ENCODE assay signal across 29 cellular contexts in the genomic region with DNA sequence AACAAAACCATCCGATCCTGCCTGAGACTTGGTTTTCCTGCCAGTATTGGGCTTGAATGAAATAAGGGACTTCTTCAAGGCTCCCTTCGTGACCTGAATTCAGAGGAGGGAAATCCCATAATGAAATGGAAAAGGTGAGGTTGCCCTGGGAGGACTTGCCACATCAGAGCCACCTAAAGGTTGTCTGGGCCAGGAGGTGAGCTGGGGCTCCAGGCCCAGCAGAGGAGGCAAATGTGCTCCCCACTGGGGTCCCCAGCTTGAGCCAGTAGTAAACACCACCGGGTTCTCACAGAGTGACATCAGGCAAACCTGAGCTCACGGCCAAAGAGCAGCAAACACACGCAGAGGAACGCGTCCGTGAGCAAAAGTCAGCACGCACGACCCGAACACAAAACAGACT.
"Had no signal": no experiment of that assay in that cellular context is flagged by ENCODE, and none has a peak within 500 bp of the region (broad histone marks: within the 10 kb centered on the region; RNA-seq: fewer than 3 reads in every experiment).

No MANE protein-coding gene starts in this region.

- H3K4me1 ChIP-seq: colonic mucosa, esophagus muscularis mucosa, esophagus squamous epithelium, foreskin keratinocyte, gastrocnemius medialis, gastroesophageal sphincter, heart left ventricle, heart right ventricle had no signal

- H3K27me3 ChIP-seq: colonic mucosa, dorsolateral prefrontal cortex, esophagus muscularis mucosa, gastrocnemius medialis, gastroesophageal sphincter, heart left ventricle had no signal

- DNase-seq: colonic mucosa; cortex of kidney; dermis blood vessel endothelial cell; dorsolateral prefrontal cortex; effector CD4-positive, alpha-beta T cell; effector CD8-positive, alpha-beta T cell; effector memory CD4-positive, alpha-beta T cell; effector memory CD8-positive, alpha-beta T cell; endodermal cell; erythroblast; esophagus squamous epithelium; foreskin fibroblast; foreskin keratinocyte; foreskin melanocyte; gastrocnemius medialis; glutamatergic neuron; head of caudate nucleus; heart left ventricle; heart right ventricle had no signal

- H3K4me3 Mint-ChIP-seq: dendritic cell treated with granulocyte-macrophage colony-stimulating factor and Interleukin-4, amounts not matched to agents 40 ng/mL and 50 ng/mL, for 4 days; effector memory CD8-positive, alpha-beta T cell; endodermal cell had no signal

- H3K27ac Mint-ChIP-seq: dendritic cell treated with granulocyte-macrophage colony-stimulating factor and Interleukin-4, amounts not matched to agents 40 ng/mL and 50 ng/mL, for 4 days; effector memory CD8-positive, alpha-beta T cell; endodermal cell had no signal

- ATAC-seq: effector memory CD8-positive, alpha-beta T cell; esophagus mucosa; foreskin keratinocyte; gastrocnemius medialis; gastroesophageal sphincter; heart left ventricle; heart right ventricle had no signal

- H3K9me3 Mint-ChIP-seq: effector memory CD8-positive, alpha-beta T cell; endodermal cell had no signal

- FAIRE-seq: colon, endometrium, endothelial cell of umbilical vein, frontal cortex had no signal

- H3K36me3 ChIP-seq: colonic mucosa, esophagus muscularis mucosa, esophagus squamous epithelium, gastrocnemius medialis, gastroesophageal sphincter, heart left ventricle, heart right ventricle had no signal

- H3K27ac ChIP-seq: colonic mucosa, coronary artery, dorsolateral prefrontal cortex, epithelial cell of prostate, esophagus muscularis mucosa, esophagus squamous epithelium, foreskin keratinocyte, gastrocnemius medialis, gastroesophageal sphincter, heart left ventricle, heart right ventricle had no signal

- H3K9me3 ChIP-seq: colonic mucosa, esophagus muscularis mucosa, esophagus squamous epithelium, gastrocnemius medialis had no signal

- H3K4me1 Mint-ChIP-seq: endodermal cell had no signal

- H3K4me3 ChIP-seq: colonic mucosa, coronary artery, dorsolateral prefrontal cortex, esophagus muscularis mucosa, esophagus squamous epithelium, gastrocnemius medialis, gastroesophageal sphincter, heart left ventricle, heart right ventricle had no signal
